1 cellular context compared by ENCODE assay signal in the genomic region with DNA sequence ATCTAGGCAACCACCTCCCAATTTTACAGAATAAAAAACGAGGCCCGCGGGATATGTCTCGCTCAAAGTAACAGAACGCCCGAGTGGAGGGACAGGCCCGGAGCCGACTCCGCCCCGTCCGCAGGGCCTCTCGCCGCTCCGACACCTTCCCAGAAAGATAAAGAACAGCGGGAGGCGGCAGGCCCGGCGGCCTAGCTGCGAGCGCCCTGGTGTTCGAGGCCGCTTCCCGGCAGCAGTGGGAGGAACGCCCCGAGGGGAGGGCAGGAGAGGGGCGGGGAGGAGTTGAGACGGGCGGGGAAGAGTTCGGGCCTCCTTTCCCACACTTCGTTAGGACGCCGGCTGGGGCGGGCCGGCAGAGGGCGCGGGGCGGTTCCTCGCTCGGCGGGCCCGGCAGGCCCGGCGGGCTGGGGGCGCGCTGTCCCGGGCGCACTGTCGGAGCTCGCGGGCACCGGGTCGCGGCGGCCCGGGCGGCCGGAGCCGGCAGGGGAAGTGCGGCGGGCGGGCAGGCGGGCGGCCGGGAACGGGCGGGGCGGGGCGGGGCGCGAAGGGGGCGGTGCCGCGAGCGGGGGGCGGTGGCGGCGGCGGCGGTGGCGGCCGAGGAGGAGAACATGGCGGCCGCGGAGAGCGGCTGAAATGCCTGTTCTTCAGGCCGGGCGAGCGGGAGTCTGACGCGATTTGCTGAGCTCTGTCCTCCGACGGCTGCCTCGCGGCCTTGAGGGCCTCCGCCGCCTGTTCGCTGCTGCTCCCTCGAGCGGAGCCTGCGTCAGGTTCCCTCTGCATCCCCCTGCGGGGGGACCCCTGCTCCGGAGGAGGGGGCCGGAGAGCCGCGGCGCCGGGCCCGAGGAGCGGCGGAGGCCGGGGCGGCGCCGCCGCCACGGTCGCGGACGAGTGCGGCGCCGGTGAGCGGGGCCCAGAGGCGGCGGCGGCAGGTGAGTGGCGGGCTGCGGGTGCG.
A peak's percentile ranks its signal among the peaks of the same experiment; 100 is the strongest.
TF ChIP-seq lines count a peak whose summit lies in the region.

A gene (plus strand): TSS at position 581 of the 952 bp plus-strand sequence. CDS start 167,424 bp downstream, outside the sequence.

TF ChIP-seq in HepG2, 621 proteins besides CTCF, POLR2A, EP300 and RAD21 (continued from another document):
- TF ChIP-seq, protein P1, sequence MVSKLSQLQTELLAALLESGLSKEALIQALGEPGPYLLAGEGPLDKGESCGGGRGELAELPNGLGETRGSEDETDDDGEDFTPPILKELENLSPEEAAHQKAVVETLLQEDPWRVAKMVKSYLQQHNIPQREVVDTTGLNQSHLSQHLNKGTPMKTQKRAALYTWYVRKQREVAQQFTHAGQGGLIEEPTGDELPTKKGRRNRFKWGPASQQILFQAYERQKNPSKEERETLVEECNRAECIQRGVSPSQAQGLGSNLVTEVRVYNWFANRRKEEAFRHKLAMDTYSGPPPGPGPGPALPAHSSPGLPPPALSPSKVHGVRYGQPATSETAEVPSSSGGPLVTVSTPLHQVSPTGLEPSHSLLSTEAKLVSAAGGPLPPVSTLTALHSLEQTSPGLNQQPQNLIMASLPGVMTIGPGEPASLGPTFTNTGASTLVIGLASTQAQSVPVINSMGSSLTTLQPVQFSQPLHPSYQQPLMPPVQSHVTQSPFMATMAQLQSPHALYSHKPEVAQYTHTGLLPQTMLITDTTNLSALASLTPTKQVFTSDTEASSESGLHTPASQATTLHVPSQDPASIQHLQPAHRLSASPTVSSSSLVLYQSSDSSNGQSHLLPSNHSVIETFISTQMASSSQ (IDR thresholded peaks at IDR 0.05; ENCODE audit: low read depth): no peak
- TF ChIP-seq, protein P1 (CRISPR knock-in tag; IDR thresholded peaks at IDR 0.05; ENCODE audit: borderline replicate concordance): no peak
- TF ChIP-seq AKAP8 (CRISPR knock-in tag; IDR thresholded peaks at IDR 0.05) (no peak), ZNF329 (CRISPR knock-in tag; IDR thresholded peaks at IDR 0.05; ENCODE audit: low read depth) (no peak), ZNF17 (CRISPR knock-in tag; IDR thresholded peaks at IDR 0.05) (no peak), ZNF746 (CRISPR knock-in tag; IDR thresholded peaks at IDR 0.05) (peak; percentile 89), ZNF326 (CRISPR knock-in tag; IDR thresholded peaks at IDR 0.05; ENCODE audit: borderline replicate concordance) (no peak), ZNF605 (CRISPR knock-in tag; IDR thresholded peaks at IDR 0.05) (no peak), SMYD3 (CRISPR knock-in tag; IDR thresholded peaks at IDR 0.05) (0 out of 2 replicates have a peak, but pooled peaks have one; percentile 48), ZNF335 (CRISPR knock-in tag; IDR thresholded peaks at IDR 0.05) (no peak), ZNF263 (CRISPR knock-in tag; IDR thresholded peaks at IDR 0.05) (no peak; the same call in 1 of the 2 replicates), SMARCC2 (IDR thresholded peaks at IDR 0.05) (no peak), TCF7L2 (IDR thresholded peaks at IDR 0.05; ENCODE audit: low read depth, low read length) (no peak), ZNF431 (CRISPR knock-in tag; IDR thresholded peaks at IDR 0.05; ENCODE audit: borderline replicate concordance, low read depth) (no peak), CBX2 (IDR thresholded peaks at IDR 0.05; ENCODE audit: low read depth, low read length) (no peak), CBX2 (CRISPR knock-in tag; IDR thresholded peaks at IDR 0.05; ENCODE audit: low read depth) (no peak), HMG20B (CRISPR knock-in tag; conservative IDR thresholded peaks at IDR 0.05) (no peak), ZNF790 (CRISPR knock-in tag; IDR thresholded peaks at IDR 0.05; ENCODE audit: borderline replicate concordance) (no peak; the same call in 1 of the 2 replicates), PAWR (CRISPR knock-in tag; IDR thresholded peaks at IDR 0.05; ENCODE audit: borderline replicate concordance) (no peak), NONO (IDR thresholded peaks at IDR 0.05) (no peak), NONO (CRISPR knock-in tag; conservative IDR thresholded peaks at IDR 0.05) (peak; percentile 38; the same call in 1 of the 2 replicates), RARA (CRISPR knock-in tag; IDR thresholded peaks at IDR 0.05) (no peak; the same call in 1 of the 2 replicates), ZNF792 (CRISPR knock-in tag; IDR thresholded peaks at IDR 0.05) (peak; percentile 19; the same call in 1 of the 2 replicates), ADNP (CRISPR knock-in tag; IDR thresholded peaks at IDR 0.05) (0 out of 2 replicates have a peak, but pooled peaks have one; percentile 8), SOX13 (IDR thresholded peaks at IDR 0.05) (no peak), SOX13 (CRISPR knock-in tag; conservative IDR thresholded peaks at IDR 0.05 in 1 of 2, IDR thresholded peaks at IDR 0.05 in 1 of 2) (no peak)
- TF ChIP-seq, protein P2, sequence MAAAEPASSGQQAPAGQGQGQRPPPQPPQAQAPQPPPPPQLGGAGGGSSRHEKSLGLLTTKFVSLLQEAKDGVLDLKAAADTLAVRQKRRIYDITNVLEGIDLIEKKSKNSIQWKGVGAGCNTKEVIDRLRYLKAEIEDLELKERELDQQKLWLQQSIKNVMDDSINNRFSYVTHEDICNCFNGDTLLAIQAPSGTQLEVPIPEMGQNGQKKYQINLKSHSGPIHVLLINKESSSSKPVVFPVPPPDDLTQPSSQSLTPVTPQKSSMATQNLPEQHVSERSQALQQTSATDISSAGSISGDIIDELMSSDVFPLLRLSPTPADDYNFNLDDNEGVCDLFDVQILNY (CRISPR knock-in tag; conservative IDR thresholded peaks at IDR 0.05): no peak
- TF ChIP-seq, protein P3, sequence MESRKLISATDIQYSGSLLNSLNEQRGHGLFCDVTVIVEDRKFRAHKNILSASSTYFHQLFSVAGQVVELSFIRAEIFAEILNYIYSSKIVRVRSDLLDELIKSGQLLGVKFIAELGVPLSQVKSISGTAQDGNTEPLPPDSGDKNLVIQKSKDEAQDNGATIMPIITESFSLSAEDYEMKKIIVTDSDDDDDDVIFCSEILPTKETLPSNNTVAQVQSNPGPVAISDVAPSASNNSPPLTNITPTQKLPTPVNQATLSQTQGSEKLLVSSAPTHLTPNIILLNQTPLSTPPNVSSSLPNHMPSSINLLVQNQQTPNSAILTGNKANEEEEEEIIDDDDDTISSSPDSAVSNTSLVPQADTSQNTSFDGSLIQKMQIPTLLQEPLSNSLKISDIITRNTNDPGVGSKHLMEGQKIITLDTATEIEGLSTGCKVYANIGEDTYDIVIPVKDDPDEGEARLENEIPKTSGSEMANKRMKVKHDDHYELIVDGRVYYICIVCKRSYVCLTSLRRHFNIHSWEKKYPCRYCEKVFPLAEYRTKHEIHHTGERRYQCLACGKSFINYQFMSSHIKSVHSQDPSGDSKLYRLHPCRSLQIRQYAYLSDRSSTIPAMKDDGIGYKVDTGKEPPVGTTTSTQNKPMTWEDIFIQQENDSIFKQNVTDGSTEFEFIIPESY (CRISPR knock-in tag; IDR thresholded peaks at IDR 0.05): no peak
- TF ChIP-seq, protein P4, sequence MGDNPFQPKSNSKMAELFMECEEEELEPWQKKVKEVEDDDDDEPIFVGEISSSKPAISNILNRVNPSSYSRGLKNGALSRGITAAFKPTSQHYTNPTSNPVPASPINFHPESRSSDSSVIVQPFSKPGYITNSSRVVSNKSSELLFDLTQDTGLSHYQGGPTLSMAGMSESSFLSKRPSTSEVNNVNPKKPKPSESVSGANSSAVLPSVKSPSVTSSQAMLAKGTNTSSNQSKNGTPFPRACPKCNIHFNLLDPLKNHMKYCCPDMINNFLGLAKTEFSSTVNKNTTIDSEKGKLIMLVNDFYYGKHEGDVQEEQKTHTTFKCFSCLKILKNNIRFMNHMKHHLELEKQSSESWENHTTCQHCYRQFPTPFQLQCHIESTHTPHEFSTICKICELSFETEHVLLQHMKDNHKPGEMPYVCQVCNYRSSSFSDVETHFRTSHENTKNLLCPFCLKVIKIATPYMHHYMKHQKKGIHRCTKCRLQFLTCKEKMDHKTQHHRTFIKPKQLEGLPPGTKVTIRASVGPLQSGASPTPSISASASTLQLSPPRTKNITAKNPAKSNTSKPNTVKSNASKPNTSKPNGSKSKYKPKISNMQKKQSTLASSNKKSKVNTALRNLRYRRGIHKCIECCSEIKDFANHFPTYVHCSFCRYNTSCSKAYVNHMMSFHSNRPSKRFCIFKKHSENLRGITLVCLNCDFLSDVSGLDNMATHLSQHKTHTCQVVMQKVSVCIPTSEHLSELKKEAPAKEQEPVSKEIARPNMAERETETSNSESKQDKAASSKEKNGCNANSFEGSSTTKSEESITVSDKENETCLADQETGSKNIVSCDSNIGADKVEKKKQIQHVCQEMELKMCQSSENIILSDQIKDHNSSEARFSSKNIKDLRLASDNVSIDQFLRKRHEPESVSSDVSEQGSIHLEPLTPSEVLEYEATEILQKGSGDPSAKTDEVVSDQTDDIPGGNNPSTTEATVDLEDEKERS (CRISPR knock-in tag; IDR thresholded peaks at IDR 0.05): no peak; the same call in 1 of the 2 replicates
- TF ChIP-seq, protein P5, sequence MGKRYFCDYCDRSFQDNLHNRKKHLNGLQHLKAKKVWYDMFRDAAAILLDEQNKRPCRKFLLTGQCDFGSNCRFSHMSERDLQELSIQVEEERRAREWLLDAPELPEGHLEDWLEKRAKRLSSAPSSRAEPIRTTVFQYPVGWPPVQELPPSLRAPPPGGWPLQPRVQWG (CRISPR knock-in tag; IDR thresholded peaks at IDR 0.05; ENCODE audit: borderline replicate concordance, low read depth): no peak
